Comparison of ENCODE assay signal across 16 cellular contexts in the genomic region with DNA sequence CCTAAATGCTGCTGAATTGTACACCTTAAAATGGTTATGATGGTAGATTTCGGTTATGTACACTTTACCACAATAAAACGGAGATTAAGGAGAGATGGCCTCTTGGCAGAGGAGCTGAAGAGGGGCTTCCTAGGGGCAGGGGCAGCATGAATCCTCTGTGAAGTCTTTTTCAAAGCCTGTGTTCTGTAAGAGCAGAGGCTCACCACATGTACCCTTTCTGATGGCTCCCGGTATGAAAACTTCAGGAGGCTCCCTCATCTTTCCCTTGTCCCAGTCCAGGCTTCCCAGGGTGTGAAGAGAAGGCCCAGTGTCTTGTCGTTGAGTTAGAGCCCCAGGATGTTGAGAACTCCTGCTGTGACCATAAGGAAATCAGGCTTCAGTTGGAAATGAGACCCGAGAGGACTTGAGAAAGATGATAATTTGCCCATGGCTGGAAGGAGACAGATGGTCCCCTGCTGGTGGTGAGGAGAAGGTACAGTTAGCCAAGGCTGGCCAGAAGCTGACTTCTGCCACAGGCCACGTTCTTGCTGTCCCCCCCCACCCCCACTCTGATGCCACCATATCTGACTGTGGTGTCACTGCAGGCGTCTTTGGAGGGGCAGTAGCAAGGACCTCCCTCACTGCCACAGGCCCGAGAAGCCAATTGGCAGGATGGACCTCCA. TPM values are rescaled to one million over a fixed set of nuclear protein-coding genes. Genes with fewer than 3 reads are reported as not detected.
DNase-seq lines count a peak whose midpoint lies in the region; ATAC-seq and TF ChIP-seq lines count a peak whose summit lies in the region.
"Had no signal": no experiment of that assay in that cellular context is flagged by ENCODE, and none has a peak within 500 bp of the region (broad histone marks: within the 10 kb centered on the region; RNA-seq: fewer than 3 reads in every experiment).

No MANE protein-coding gene starts in this region.

- H3K4me1 Mint-ChIP-seq in activated CD8-positive, alpha-beta memory T cell treated with anti-CD3 and anti-CD28 coated beads, Interleukin-2, amount 10 ng/mL, durations not matched to agents 7 days and 5 days = no peaks in the 10 kb centered on the region
- H3K4me1 Mint-ChIP-seq: CD4-positive, CD25-positive, alpha-beta regulatory T cell; IgD-negative memory B cell; nephron had no signal

- H3K9me3 Mint-ChIP-seq in activated CD8-positive, alpha-beta memory T cell treated with anti-CD3 and anti-CD28 coated beads, Interleukin-2, amount 10 ng/mL, durations not matched to agents 7 days and 5 days (ENCODE audit: low read depth) = peaks cover 13% of the 10 kb centered on the region

- no peaks in the 10 kb centered on the region for H3K27me3 ChIP-seq in upper lobe of left lung
- H3K27me3 ChIP-seq: SJCRH30 had no signal

- TF ChIP-seq EP300 in upper lobe of left lung (IDR thresholded peaks at IDR 0.05) = no peak

- 68 to 100% methylated on average over 2 to 8 of the region's 8 CpGs for WGBS in upper lobe of left lung, 2 donors

- H3K4me3 ChIP-seq in astrocyte of the spinal cord (ENCODE audit: low read depth, low read length) = no peak overlapping the region
- no peak overlapping the region for H3K4me3 ChIP-seq in upper lobe of left lung
- H3K4me3 ChIP-seq: SJCRH30 had no signal

- no peaks in the 10 kb centered on the region for H3K4me1 ChIP-seq in upper lobe of left lung
- H3K4me1 ChIP-seq: SJCRH30 had no signal

- H3K27ac Mint-ChIP-seq in activated CD8-positive, alpha-beta memory T cell treated with anti-CD3 and anti-CD28 coated beads, Interleukin-2, amount 10 ng/mL, durations not matched to agents 7 days and 5 days = no peak overlapping the region
- H3K27ac Mint-ChIP-seq: activated naive CD4-positive, alpha-beta T cell treated with anti-CD3 and anti-CD28 coated beads, Interleukin-2, amount 50 U/mL, for 72 hours; CD4-positive, CD25-positive, alpha-beta regulatory T cell; IgD-negative memory B cell; nephron had no signal

- no peak for TF ChIP-seq POLR2A in upper lobe of left lung (IDR thresholded peaks at IDR 0.05)

- H3K27me3 Mint-ChIP-seq in activated CD8-positive, alpha-beta memory T cell treated with anti-CD3 and anti-CD28 coated beads, Interleukin-2, amount 10 ng/mL, durations not matched to agents 7 days and 5 days = no peaks in the 10 kb centered on the region
- H3K27me3 Mint-ChIP-seq: CD4-positive, CD25-positive, alpha-beta regulatory T cell had no signal

- in situ Hi-C loops in astrocyte of the spinal cord (cut with HindIII; ENCODE audit: low sequenced_read_pairs) = no loop called here

- peaks cover 7% of the 10 kb centered on the region for H3K36me3 Mint-ChIP-seq in activated CD8-positive, alpha-beta memory T cell treated with anti-CD3 and anti-CD28 coated beads, Interleukin-2, amount 10 ng/mL, durations not matched to agents 7 days and 5 days
- H3K36me3 Mint-ChIP-seq: CD4-positive, CD25-positive, alpha-beta regulatory T cell had no signal

- H3K4me3 Mint-ChIP-seq in activated CD8-positive, alpha-beta memory T cell treated with anti-CD3 and anti-CD28 coated beads, Interleukin-2, amount 10 ng/mL, durations not matched to agents 7 days and 5 days = no peak overlapping the region
- H3K4me3 Mint-ChIP-seq: CD4-positive, CD25-positive, alpha-beta regulatory T cell; IgD-negative memory B cell; nephron had no signal

- peak; percentile 37 for DNase-seq in HuH-7 (ENCODE audit: low spot score)
- no peak for DNase-seq in astrocyte of the spinal cord (ENCODE audit: low read depth, low spot score)
- DNase-seq in mesenteric fat pad (ENCODE audit: low spot score) = peak; percentile 69
- DNase-seq in glomerular visceral epithelial cell (ENCODE audit: extremely low spot score) = no peak
- DNase-seq in upper lobe of left lung = no peak
- no peak for DNase-seq in activated CD8-positive, alpha-beta memory T cell treated with anti-CD3 and anti-CD28 coated beads, Interleukin-2, amount 10 ng/mL, durations not matched to agents 7 days and 5 days
- DNase-seq: GDM1, NCI-H187 treated with DMSO at 0.1 percent for 48 hours, SJCRH30 had no signal

- CTCF ChIA-PET in activated CD8-positive, alpha-beta memory T cell treated with anti-CD3 and anti-CD28 coated beads, Interleukin-2, amount 10 ng/mL, durations not matched to agents 7 days and 5 days (lab: Charles Lee) = no interaction called here

- no peaks in the 10 kb centered on the region for H3K36me3 ChIP-seq in upper lobe of left lung
- H3K36me3 ChIP-seq: SJCRH30 had no signal

- peaks cover 0 to 9% (median 0%) of the 10 kb centered on the region in 4 donors for H3K9me3 ChIP-seq in upper lobe of left lung
- H3K9me3 ChIP-seq: SJCRH30 had no signal

- no peak for ATAC-seq in GM21381 (IDR thresholded peaks at IDR 0.05; ENCODE audit: unreplicated experiment)
- no peak for ATAC-seq in upper lobe of left lung (ENCODE audit: low FRiP score in 2 of 2)
- no peak for ATAC-seq in activated CD8-positive, alpha-beta memory T cell treated with anti-CD3 and anti-CD28 coated beads, Interleukin-2, amount 10 ng/mL, durations not matched to agents 7 days and 5 days
- ATAC-seq: activated naive CD4-positive, alpha-beta T cell treated with anti-CD3 and anti-CD28 coated beads, Interleukin-2, amount 50 U/mL, for 72 hours; esophagus mucosa had no signal

- no peak overlapping the region for H3K27ac ChIP-seq in upper lobe of left lung
- H3K27ac ChIP-seq: SJCRH30 had no signal

- TF ChIP-seq CTCF in GM12872 (IDR thresholded peaks at IDR 0.05; ENCODE audit: insufficient read depth, low read depth, low read length) (peak; percentile 44; the same call in 2 of the 3 replicates), astrocyte of the spinal cord (IDR thresholded peaks at IDR 0.05; ENCODE audit: low read depth, low read length) (peak; percentile 29), upper lobe of left lung (IDR thresholded peaks at IDR 0.05) (no peak)

RNA-seq across cellular contexts. Expression of a gene that starts 31.8 kb away (rescaled TPM):
- 15.7 TPM for total RNA-seq in mesenteric fat pad
- 10 to 100 TPM in 5 of 6 donors, 1 to 10 TPM in 1; 5.1 to 30.6 (median 20.6) TPM for total RNA-seq in upper lobe of left lung
- total RNA-seq in activated CD8-positive, alpha-beta memory T cell treated with anti-CD3 and anti-CD28 coated beads, Interleukin-2, amount 10 ng/mL, durations not matched to agents 7 days and 5 days = 10 to 100 TPM; 38.6 to 40.3 TPM

Comparison
In these comparisons a context has a peak if more than half of its experiments do, and no peak if none do; other contexts are left out.
1. CTCF ChIP-seq: peak in GM12872 (single experiment) and astrocyte of the spinal cord (single experiment); none in upper lobe of left lung (0 of 6).
2. DNase-seq: peak in HuH-7 (single experiment) and mesenteric fat pad (single experiment); none in astrocyte of the spinal cord (single experiment), glomerular visceral epithelial cell (single experiment), upper lobe of left lung (0 of 2) and activated CD8-positive, alpha-beta memory T cell treated with anti-CD3 and anti-CD28 coated beads, Interleukin-2, amount 10 ng/mL, durations not matched to agents 7 days and 5 days (single experiment).